ENCODE assay signal across 2 cellular contexts in genomic region chr3:27591321-27591711, GRCh38.
TF ChIP-seq lines count a peak whose summit lies in the region.

No MANE protein-coding gene starts in this region.

TF ChIP-seq in GM23338, 12 proteins besides CTCF, POLR2A, EP300 and RAD21 (continued from another document):
- TF ChIP-seq ZNF462 (CRISPR knock-in tag; IDR thresholded peaks at IDR 0.05) (no peak), POLR2AphosphoS5 (IDR thresholded peaks at IDR 0.05; ENCODE audit: low read depth) (no peak), NANOG (IDR thresholded peaks at IDR 0.05; ENCODE audit: borderline replicate concordance) (no peak), REST (IDR thresholded peaks at IDR 0.05; ENCODE audit: unreplicated experiment) (no peak), JUNB (IDR thresholded peaks at IDR 0.05; ENCODE audit: unreplicated experiment) (no peak), ETS1 (IDR thresholded peaks at IDR 0.05) (no peak), ZNF114 (CRISPR knock-in tag; IDR thresholded peaks at IDR 0.05) (no peak), EZH2phosphoT487 (IDR thresholded peaks at IDR 0.05; ENCODE audit: unreplicated experiment) (no peak), EZH2 (IDR thresholded peaks at IDR 0.05; ENCODE audit: low read depth, unreplicated experiment) (no peak)

TF ChIP-seq in WTC11, 78 proteins besides CTCF, POLR2A, EP300 and RAD21 (continued from another document):
- TF ChIP-seq ZNF425 (CRISPR knock-in tag; conservative IDR thresholded peaks at IDR 0.05) (no peak), GABPB1 (CRISPR knock-in tag; IDR thresholded peaks at IDR 0.05) (no peak), IRF2 (CRISPR knock-in tag; IDR thresholded peaks at IDR 0.05; ENCODE audit: borderline replicate concordance, low read depth) (no peak), MAX (CRISPR knock-in tag; IDR thresholded peaks at IDR 0.05) (no peak), EMX1 (CRISPR knock-in tag; IDR thresholded peaks at IDR 0.05) (no peak), TEAD1 (CRISPR knock-in tag; IDR thresholded peaks at IDR 0.05) (no peak), ESRRA (CRISPR knock-in tag; IDR thresholded peaks at IDR 0.05; ENCODE audit: borderline replicate concordance) (no peak), ARID4B (CRISPR knock-in tag; IDR thresholded peaks at IDR 0.05; ENCODE audit: borderline replicate concordance) (no peak)
